10 cellular contexts compared by ENCODE assay signal in genomic region chr4:304987-305680, GRCh38. TPM values are rescaled to one million over a fixed set of nuclear protein-coding genes. Genes with fewer than 3 reads are reported as not detected.
A peak's percentile ranks its signal among the peaks of the same experiment; 100 is the strongest.
DNase-seq lines count a peak whose midpoint lies in the region; ATAC-seq, FAIRE-seq and TF ChIP-seq lines count a peak whose summit lies in the region.
"Had no signal": no experiment of that assay in that cellular context is flagged by ENCODE, and none has a peak within 500 bp of the region (broad histone marks: within the 10 kb centered on the region; RNA-seq: fewer than 3 reads in every experiment).

Gene ZNF732 (minus strand): TSS chr4:305474. CDS start chr4:305310, 164 bp downstream.

- peak within 1 kb of the TSS in 8 of 11 experiments; percentile 38 to 70 (median 54); a peak in 12 of 22 replicates for H3K27ac ChIP-seq in BLaER1 treated with 17β-estradiol and CSF1 and Interleukin-3, amounts not matched to agents 10 nM and 100 nM
- peak within 1 kb of the TSS; percentile 23 for H3K27ac ChIP-seq in RWPE2 (ENCODE audit: poor library complexity, severe bottlenecking)
- no peak within 1 kb of the TSS for H3K27ac ChIP-seq in osteoblast (ENCODE audit: low read depth, low read length)
- no peak within 1 kb of the TSS for H3K27ac ChIP-seq in WERI-Rb-1

- peak; percentile 99 for ATAC-seq in RWPE2 (ENCODE audit: low read depth)

- H3K4me1 ChIP-seq in BLaER1 treated with 17β-estradiol and CSF1 and Interleukin-3, amounts not matched to agents 10 nM and 100 nM = peaks cover 16 to 34% (median 27%) of the 10 kb centered on the region in 10 experiments
- peaks cover 5% of the 10 kb centered on the region for H3K4me1 ChIP-seq in RWPE2 (ENCODE audit: insufficient read depth, poor library complexity, severe bottlenecking)
- no peaks in the 10 kb centered on the region for H3K4me1 ChIP-seq in osteoblast (ENCODE audit: insufficient read depth, low read length)

- no peaks in the 10 kb centered on the region for H3K79me2 ChIP-seq in osteoblast (ENCODE audit: insufficient read depth, low read length)

- peaks cover 0 to 6% (median 0%) of the 10 kb centered on the region in 11 experiments; a peak in 1 of 22 replicates for H4K20me1 ChIP-seq in BLaER1 treated with 17β-estradiol and CSF1 and Interleukin-3, amounts not matched to agents 10 nM and 100 nM
- no peaks in the 10 kb centered on the region for H4K20me1 ChIP-seq in osteoblast (ENCODE audit: insufficient read depth, low read length)

- no peaks in the 10 kb centered on the region for H3K36me3 ChIP-seq in BLaER1 treated with 17β-estradiol and CSF1 and Interleukin-3, amounts not matched to agents 10 nM and 100 nM
- H3K36me3 ChIP-seq in RWPE2 (ENCODE audit: low read depth) (0 out of 2 replicates have a peak, but pooled peaks cover 4% of the 10 kb centered on the region), osteoblast (ENCODE audit: insufficient read depth, low read length) (no peaks in the 10 kb centered on the region), WERI-Rb-1 (no peaks in the 10 kb centered on the region)

- peak within 1 kb of the TSS; percentile 49 to 85 (median 80) for H3K4me2 ChIP-seq in BLaER1 treated with 17β-estradiol and CSF1 and Interleukin-3, amounts not matched to agents 10 nM and 100 nM
- peak within 1 kb of the TSS; percentile 71 for H3K4me2 ChIP-seq in osteoblast (ENCODE audit: insufficient read depth, low read length)

- peaks cover 65 to 99% (median 82%) of the 10 kb centered on the region in 11 experiments for H3K9me3 ChIP-seq in BLaER1 treated with 17β-estradiol and CSF1 and Interleukin-3, amounts not matched to agents 10 nM and 100 nM (replicated peaks in 1 of 11)
- H3K9me3 ChIP-seq in RWPE2 (ENCODE audit: severe bottlenecking) = peaks cover 4% of the 10 kb centered on the region
- no peaks in the 10 kb centered on the region for H3K9me3 ChIP-seq in osteoblast (ENCODE audit: low read depth, low read length)
- peaks cover 20% of the 10 kb centered on the region for H3K9me3 ChIP-seq in WERI-Rb-1 (ENCODE audit: severe bottlenecking)

- no peak for TF ChIP-seq POLR2A in GM12891 (IDR thresholded peaks at IDR 0.05; ENCODE audit: low read depth, low read length)

- no peak within 1 kb of the TSS; a peak in 1 of 22 replicates for H3K9ac ChIP-seq in BLaER1 treated with 17β-estradiol and CSF1 and Interleukin-3, amounts not matched to agents 10 nM and 100 nM

- no peak for FAIRE-seq in GM12891 (lab: Jason Lieb, UNC)

- peak; percentile 71 for DNase-seq in RWPE2 (ENCODE audit: low spot score)
- peak; percentile 32 for DNase-seq in germinal center (ENCODE audit: low spot score)
- DNase-seq in osteoblast (ENCODE audit: insufficient read length, low spot score, missing footprints) = no peak
- DNase-seq in WERI-Rb-1 = no peak
- no peak for DNase-seq in activated CD8-positive, alpha-beta memory T cell treated with anti-CD3 and anti-CD28 coated beads, Interleukin-2, amount 50 U/mL, for 48 hours
- no peak for DNase-seq in GM12891 (ENCODE audit: insufficient read length, low spot score)
- no peak for DNase-seq in T-helper 9 cell
- DNase-seq: stimulated activated CD4-positive, alpha-beta T cell treated with anti-CD3 and anti-CD28 coated beads, Interleukin-2, amount 100 ng/mL, for 24 hours had no signal

- no peak for TF ChIP-seq CTCF in RWPE2 (IDR thresholded peaks at IDR 0.05; ENCODE audit: poor library complexity, severe bottlenecking)
- no peak for TF ChIP-seq CTCF in osteoblast (IDR thresholded peaks at IDR 0.05; ENCODE audit: extremely low read depth, low read depth, low read length)
- no peak for TF ChIP-seq CTCF in WERI-Rb-1 (IDR thresholded peaks at IDR 0.05; ENCODE audit: low read depth, low read length)

- H2AFZ ChIP-seq in osteoblast (ENCODE audit: low read length) = peak within 1 kb of the TSS; percentile 85

- peak within 1 kb of the TSS in 7 of 10 experiments; percentile 6 to 28 (median 21); a peak in 3 of 20 replicates for H3K4me3 ChIP-seq in BLaER1 treated with 17β-estradiol and CSF1 and Interleukin-3, amounts not matched to agents 10 nM and 100 nM
- H3K4me3 ChIP-seq in RWPE2 (ENCODE audit: severe bottlenecking) (peak within 1 kb of the TSS; percentile 57), osteoblast (ENCODE audit: insufficient read depth, low read length) (peak within 1 kb of the TSS; percentile 72), WERI-Rb-1 (ENCODE audit: low read depth, low read length) (no peak within 1 kb of the TSS)

- peaks cover 0 to 30% (median 0%) of the 10 kb centered on the region in 11 experiments; a peak in 8 of 22 replicates for H3K27me3 ChIP-seq in BLaER1 treated with 17β-estradiol and CSF1 and Interleukin-3, amounts not matched to agents 10 nM and 100 nM
- H3K27me3 ChIP-seq in RWPE2 (ENCODE audit: insufficient read depth, poor library complexity, severe bottlenecking) (no peaks in the 10 kb centered on the region), osteoblast (ENCODE audit: insufficient read depth, low read length) (no peaks in the 10 kb centered on the region), WERI-Rb-1 (ENCODE audit: insufficient read depth, low read depth, severe bottlenecking) (no peaks in the 10 kb centered on the region)

TF ChIP-seq in GM12891, 5 proteins besides CTCF, POLR2A, EP300 and RAD21:
- TF ChIP-seq TAF1 (IDR thresholded peaks at IDR 0.05; ENCODE audit: low read depth, low read length) = no peak
- TF ChIP-seq SPI1 (IDR thresholded peaks at IDR 0.05; ENCODE audit: low read depth, low read length) = no peak
- no peak for TF ChIP-seq POU2F2 (IDR thresholded peaks at IDR 0.05; ENCODE audit: low read depth, low read length)
- TF ChIP-seq PAX5 (IDR thresholded peaks at IDR 0.05; ENCODE audit: insufficient read depth, low read length, severe bottlenecking) = no peak
- TF ChIP-seq POLR2AphosphoS5 (IDR thresholded peaks at IDR 0.05; ENCODE audit: low read depth, low read length) = no peak
TF ChIP-seq in GM12891: peak in this region for 0.

RNA-seq across cellular contexts. Expression of gene ZNF732, which starts in this region (rescaled TPM):
- 0.59 and 0.72 TPM in 2 replicates for total RNA-seq in osteoblast
- not detected for polyA plus RNA-seq in GM12891 (2012; ENCODE audit: low read depth, missing spikeins)
- total RNA-seq: T-helper 1 cell treated with Interleukin-12 subunit alpha and Interleukin-12 subunit beta and Interleukin-4 antibody, amounts not matched to agents 30 ng/mL and 1 ng/mL, for 36 hours had no signal

Comparison
In these comparisons a context has a peak if more than half of its experiments do, and no peak if none do; other contexts are left out.
1. H3K27ac ChIP-seq: peak in BLaER1 treated with 17β-estradiol and CSF1 and Interleukin-3, amounts not matched to agents 10 nM and 100 nM (8 of 11) and RWPE2 (single experiment); none in osteoblast (single experiment) and WERI-Rb-1 (single experiment).
2. DNase-seq: peak in RWPE2 (single experiment) and germinal center (single experiment); none in osteoblast (single experiment), WERI-Rb-1 (single experiment), activated CD8-positive, alpha-beta memory T cell treated with anti-CD3 and anti-CD28 coated beads, Interleukin-2, amount 50 U/mL, for 48 hours (single experiment), GM12891 (single experiment) and T-helper 9 cell (single experiment).